Comparison of ENCODE assay signal across 11 cellular contexts in genomic region chr17:48175692-48176450, GRCh38.
DNase-seq lines count a peak whose midpoint lies in the region; ATAC-seq and TF ChIP-seq lines count a peak whose summit lies in the region.
"Had no signal": no experiment of that assay in that cellular context is flagged by ENCODE, and none has a peak within 500 bp of the region (broad histone marks: within the 10 kb centered on the region; RNA-seq: fewer than 3 reads in every experiment).

No MANE protein-coding gene starts in this region.

- no peaks in the 10 kb centered on the region for H3K4me1 ChIP-seq in right lobe of liver

- peak overlapping the region; percentile 58 for H3K9ac ChIP-seq in SK-N-MC (ENCODE audit: insufficient read length)

- TF ChIP-seq CTCF in foreskin fibroblast (IDR thresholded peaks at IDR 0.05; ENCODE audit: low read depth, low read length) (no peak), right lobe of liver (IDR thresholded peaks at IDR 0.05) (no peak)

- H3K36me3 ChIP-seq in SK-N-MC (ENCODE audit: insufficient read depth, low read length) (no peaks in the 10 kb centered on the region), right lobe of liver (no peaks in the 10 kb centered on the region)
- H3K36me3 ChIP-seq: cardiac muscle cell had no signal

- no peaks in the 10 kb centered on the region for H3K9me3 ChIP-seq in SK-N-MC (ENCODE audit: low read depth, low read length)
- H3K9me3 ChIP-seq in right lobe of liver: no peaks in the 10 kb centered on the region

- H3K27ac ChIP-seq in SK-N-MC: peak overlapping the region; percentile 84
- no peak overlapping the region for H3K27ac ChIP-seq in right lobe of liver
- H3K27ac ChIP-seq: cardiac muscle cell had no signal

- ATAC-seq in right lobe of liver (no peak), GM21390 (IDR thresholded peaks at IDR 0.05; ENCODE audit: unreplicated experiment) (no peak)
- ATAC-seq: stimulated activated naive CD8-positive, alpha-beta T cell treated with anti-CD3 and anti-CD28 coated beads, Interleukin-15, amount 100 ng/mL, for 72 hours had no signal

- WGBS in right lobe of liver (ENCODE audit: insufficient coverage, low coverage, low lambda C conversion rate, missing lambda C conversion rate): 85% methylated on average over 4 of the region's 5 CpGs

- no peak for TF ChIP-seq POLR2A in right lobe of liver (IDR thresholded peaks at IDR 0.05)

- H3K4me3 ChIP-seq in SK-N-MC: peak overlapping the region; percentile 22; the same call in 1 of the 2 replicates
- H3K4me3 ChIP-seq in foreskin fibroblast (ENCODE audit: low read depth in 1 of 2, low read length in 2 of 2): no peak overlapping the region
- no peak overlapping the region for H3K4me3 ChIP-seq in right lobe of liver
- H3K4me3 ChIP-seq: cardiac muscle cell had no signal

- DNase-seq in A172 (ENCODE audit: low spot score): peak; percentile 55
- peak; percentile 40 for DNase-seq in COLO829 (ENCODE audit: low spot score)
- DNase-seq in SK-N-MC (ENCODE audit: low read depth, low spot score): no peak
- peak; percentile 19 to 59 for DNase-seq in foreskin fibroblast
- DNase-seq in right lobe of liver: no peak
- DNase-seq in posterior vena cava (ENCODE audit: low spot score): no peak
- no peak for DNase-seq in NCI-H1930 (lab: John Stamatoyannopoulos, UW)
- DNase-seq: stimulated activated CD4-positive, alpha-beta T cell treated with anti-CD3 and anti-CD28 coated beads, Interleukin-4, amount 100 ng/mL, for 24 hours; stimulated activated naive CD8-positive, alpha-beta T cell treated with anti-CD3 and anti-CD28 coated beads, Interleukin-15, amount 100 ng/mL, for 72 hours had no signal

- H3K27me3 ChIP-seq in right lobe of liver: no peaks in the 10 kb centered on the region

- intact Hi-C loops in right lobe of liver (cut with DNase I): no loop called here
- intact Hi-C loops in posterior vena cava (cut with DNase I): no loop called here

Comparison
In these comparisons a context has a peak if more than half of its experiments do, and no peak if none do; other contexts are left out.
1. DNase-seq: peak in A172 (single experiment), COLO829 (single experiment) and foreskin fibroblast (2 of 2); none in SK-N-MC (single experiment), right lobe of liver (0 of 3), posterior vena cava (single experiment) and NCI-H1930 (0 of 2).